In the genomic region with DNA sequence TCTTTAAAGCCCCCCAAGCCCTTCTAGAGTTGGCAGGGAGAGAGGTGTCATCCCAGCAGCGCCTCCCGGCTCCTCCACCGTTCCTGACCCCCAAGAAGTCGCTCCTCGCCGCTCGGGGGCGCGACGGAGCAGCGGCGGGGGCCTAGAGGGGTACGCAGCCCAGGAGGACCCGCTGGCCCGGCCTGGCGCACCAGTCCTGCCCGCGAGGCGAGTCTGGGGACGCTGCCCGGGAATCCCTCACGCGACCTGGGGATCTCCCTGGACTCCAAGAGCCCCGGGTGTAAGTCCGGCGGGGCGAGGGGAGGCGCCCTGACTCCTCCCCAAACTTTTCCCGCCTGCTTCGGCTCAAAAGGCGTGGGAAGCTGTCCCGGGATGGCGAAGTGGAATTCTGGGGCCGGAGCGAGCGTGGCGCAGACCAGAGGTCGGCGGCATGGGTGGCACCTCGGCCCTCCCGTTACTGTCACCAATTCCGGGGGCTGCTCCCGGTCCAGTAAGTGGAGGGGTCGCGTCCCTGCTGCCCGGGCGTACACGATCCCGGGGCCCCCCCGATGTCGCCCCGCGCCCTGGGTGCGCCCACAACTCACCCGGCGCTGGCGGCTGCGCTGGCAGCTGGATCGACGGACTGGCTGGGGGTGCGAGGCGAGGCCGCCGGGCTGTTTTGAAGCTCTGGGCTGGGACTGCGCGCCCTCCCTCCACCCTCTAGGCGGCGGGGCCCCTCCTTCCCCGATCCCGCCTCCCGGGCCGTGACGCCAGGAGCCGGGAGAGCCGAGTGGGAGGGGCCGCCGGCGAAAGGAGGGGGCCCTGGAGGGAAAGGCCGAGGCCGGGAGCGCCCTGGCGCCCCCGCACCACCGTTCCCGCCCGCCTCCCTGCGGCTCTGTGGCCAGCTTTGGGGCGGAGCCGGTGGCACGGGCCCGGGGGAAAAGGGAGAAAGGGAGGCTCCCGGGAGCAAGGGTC, we compare ENCODE assay signal across 1 cellular context.
TF ChIP-seq lines count a peak whose summit lies in the region.

A gene with protein sequence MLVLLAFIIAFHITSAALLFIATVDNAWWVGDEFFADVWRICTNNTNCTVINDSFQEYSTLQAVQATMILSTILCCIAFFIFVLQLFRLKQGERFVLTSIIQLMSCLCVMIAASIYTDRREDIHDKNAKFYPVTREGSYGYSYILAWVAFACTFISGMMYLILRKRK (minus strand): TSS at position 634 of the 954 bp plus-strand sequence. CDS start 32,981 bp downstream, outside the sequence.

TF ChIP-seq in HepG2, 621 proteins besides CTCF, POLR2A, EP300 and RAD21 (continued from another document and continues in another):
- TF ChIP-seq, protein P1, sequence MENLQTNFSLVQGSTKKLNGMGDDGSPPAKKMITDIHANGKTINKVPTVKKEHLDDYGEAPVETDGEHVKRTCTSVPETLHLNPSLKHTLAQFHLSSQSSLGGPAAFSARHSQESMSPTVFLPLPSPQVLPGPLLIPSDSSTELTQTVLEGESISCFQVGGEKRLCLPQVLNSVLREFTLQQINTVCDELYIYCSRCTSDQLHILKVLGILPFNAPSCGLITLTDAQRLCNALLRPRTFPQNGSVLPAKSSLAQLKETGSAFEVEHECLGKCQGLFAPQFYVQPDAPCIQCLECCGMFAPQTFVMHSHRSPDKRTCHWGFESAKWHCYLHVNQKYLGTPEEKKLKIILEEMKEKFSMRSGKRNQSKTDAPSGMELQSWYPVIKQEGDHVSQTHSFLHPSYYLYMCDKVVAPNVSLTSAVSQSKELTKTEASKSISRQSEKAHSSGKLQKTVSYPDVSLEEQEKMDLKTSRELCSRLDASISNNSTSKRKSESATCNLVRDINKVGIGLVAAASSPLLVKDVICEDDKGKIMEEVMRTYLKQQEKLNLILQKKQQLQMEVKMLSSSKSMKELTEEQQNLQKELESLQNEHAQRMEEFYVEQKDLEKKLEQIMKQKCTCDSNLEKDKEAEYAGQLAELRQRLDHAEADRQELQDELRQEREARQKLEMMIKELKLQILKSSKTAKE (CRISPR knock-in tag; IDR thresholded peaks at IDR 0.05; ENCODE audit: borderline replicate concordance): peak; percentile 73
- TF ChIP-seq REL (CRISPR knock-in tag; conservative IDR thresholded peaks at IDR 0.05) (peak; percentile 77), ZFY (CRISPR knock-in tag; IDR thresholded peaks at IDR 0.05) (peak; percentile 84), YEATS4 (CRISPR knock-in tag; IDR thresholded peaks at IDR 0.05; ENCODE audit: borderline replicate concordance) (peak; percentile 87), MBNL3 (CRISPR knock-in tag; conservative IDR thresholded peaks at IDR 0.05) (no peak), RARA (CRISPR knock-in tag; IDR thresholded peaks at IDR 0.05) (peak; percentile 40), YEATS2 (CRISPR knock-in tag; IDR thresholded peaks at IDR 0.05; ENCODE audit: borderline replicate concordance) (peak; percentile 65; the same call in 1 of the 2 replicates), GZF1 (CRISPR knock-in tag; IDR thresholded peaks at IDR 0.05) (peak; percentile 67; the same call in 1 of the 2 replicates), ZNF644 (CRISPR knock-in tag; IDR thresholded peaks at IDR 0.05; ENCODE audit: low read depth) (no peak), ZFAT (CRISPR knock-in tag; conservative IDR thresholded peaks at IDR 0.05) (no peak), ZBTB8A (CRISPR knock-in tag; IDR thresholded peaks at IDR 0.05; ENCODE audit: borderline replicate concordance, low read depth) (no peak), ZNF724P (CRISPR knock-in tag; IDR thresholded peaks at IDR 0.05; ENCODE audit: borderline replicate concordance) (0 out of 2 replicates have a peak, but pooled peaks have one; percentile 47), ZNF615 (CRISPR knock-in tag; IDR thresholded peaks at IDR 0.05; ENCODE audit: borderline replicate concordance) (peak; percentile 90)
- TF ChIP-seq, protein P2, sequence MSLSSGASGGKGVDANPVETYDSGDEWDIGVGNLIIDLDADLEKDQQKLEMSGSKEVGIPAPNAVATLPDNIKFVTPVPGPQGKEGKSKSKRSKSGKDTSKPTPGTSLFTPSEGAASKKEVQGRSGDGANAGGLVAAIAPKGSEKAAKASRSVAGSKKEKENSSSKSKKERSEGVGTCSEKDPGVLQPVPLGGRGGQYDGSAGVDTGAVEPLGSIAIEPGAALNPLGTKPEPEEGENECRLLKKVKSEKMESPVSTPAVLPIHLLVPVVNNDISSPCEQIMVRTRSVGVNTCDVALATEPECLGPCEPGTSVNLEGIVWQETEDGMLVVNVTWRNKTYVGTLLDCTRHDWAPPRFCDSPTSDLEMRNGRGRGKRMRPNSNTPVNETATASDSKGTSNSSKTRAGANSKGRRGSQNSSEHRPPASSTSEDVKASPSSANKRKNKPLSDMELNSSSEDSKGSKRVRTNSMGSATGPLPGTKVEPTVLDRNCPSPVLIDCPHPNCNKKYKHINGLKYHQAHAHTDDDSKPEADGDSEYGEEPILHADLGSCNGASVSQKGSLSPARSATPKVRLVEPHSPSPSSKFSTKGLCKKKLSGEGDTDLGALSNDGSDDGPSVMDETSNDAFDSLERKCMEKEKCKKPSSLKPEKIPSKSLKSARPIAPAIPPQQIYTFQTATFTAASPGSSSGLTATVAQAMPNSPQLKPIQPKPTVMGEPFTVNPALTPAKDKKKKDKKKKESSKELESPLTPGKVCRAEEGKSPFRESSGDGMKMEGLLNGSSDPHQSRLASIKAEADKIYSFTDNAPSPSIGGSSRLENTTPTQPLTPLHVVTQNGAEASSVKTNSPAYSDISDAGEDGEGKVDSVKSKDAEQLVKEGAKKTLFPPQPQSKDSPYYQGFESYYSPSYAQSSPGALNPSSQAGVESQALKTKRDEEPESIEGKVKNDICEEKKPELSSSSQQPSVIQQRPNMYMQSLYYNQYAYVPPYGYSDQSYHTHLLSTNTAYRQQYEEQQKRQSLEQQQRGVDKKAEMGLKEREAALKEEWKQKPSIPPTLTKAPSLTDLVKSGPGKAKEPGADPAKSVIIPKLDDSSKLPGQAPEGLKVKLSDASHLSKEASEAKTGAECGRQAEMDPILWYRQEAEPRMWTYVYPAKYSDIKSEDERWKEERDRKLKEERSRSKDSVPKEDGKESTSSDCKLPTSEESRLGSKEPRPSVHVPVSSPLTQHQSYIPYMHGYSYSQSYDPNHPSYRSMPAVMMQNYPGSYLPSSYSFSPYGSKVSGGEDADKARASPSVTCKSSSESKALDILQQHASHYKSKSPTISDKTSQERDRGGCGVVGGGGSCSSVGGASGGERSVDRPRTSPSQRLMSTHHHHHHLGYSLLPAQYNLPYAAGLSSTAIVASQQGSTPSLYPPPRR (CRISPR knock-in tag; IDR thresholded peaks at IDR 0.05; ENCODE audit: borderline replicate concordance): peak; percentile 74
- TF ChIP-seq, protein P3, sequence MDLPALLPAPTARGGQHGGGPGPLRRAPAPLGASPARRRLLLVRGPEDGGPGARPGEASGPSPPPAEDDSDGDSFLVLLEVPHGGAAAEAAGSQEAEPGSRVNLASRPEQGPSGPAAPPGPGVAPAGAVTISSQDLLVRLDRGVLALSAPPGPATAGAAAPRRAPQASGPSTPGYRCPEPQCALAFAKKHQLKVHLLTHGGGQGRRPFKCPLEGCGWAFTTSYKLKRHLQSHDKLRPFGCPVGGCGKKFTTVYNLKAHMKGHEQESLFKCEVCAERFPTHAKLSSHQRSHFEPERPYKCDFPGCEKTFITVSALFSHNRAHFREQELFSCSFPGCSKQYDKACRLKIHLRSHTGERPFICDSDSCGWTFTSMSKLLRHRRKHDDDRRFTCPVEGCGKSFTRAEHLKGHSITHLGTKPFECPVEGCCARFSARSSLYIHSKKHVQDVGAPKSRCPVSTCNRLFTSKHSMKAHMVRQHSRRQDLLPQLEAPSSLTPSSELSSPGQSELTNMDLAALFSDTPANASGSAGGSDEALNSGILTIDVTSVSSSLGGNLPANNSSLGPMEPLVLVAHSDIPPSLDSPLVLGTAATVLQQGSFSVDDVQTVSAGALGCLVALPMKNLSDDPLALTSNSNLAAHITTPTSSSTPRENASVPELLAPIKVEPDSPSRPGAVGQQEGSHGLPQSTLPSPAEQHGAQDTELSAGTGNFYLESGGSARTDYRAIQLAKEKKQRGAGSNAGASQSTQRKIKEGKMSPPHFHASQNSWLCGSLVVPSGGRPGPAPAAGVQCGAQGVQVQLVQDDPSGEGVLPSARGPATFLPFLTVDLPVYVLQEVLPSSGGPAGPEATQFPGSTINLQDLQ (CRISPR knock-in tag; IDR thresholded peaks at IDR 0.05): peak; percentile 84; the same call in 1 of the 2 replicates
- TF ChIP-seq, protein P4, sequence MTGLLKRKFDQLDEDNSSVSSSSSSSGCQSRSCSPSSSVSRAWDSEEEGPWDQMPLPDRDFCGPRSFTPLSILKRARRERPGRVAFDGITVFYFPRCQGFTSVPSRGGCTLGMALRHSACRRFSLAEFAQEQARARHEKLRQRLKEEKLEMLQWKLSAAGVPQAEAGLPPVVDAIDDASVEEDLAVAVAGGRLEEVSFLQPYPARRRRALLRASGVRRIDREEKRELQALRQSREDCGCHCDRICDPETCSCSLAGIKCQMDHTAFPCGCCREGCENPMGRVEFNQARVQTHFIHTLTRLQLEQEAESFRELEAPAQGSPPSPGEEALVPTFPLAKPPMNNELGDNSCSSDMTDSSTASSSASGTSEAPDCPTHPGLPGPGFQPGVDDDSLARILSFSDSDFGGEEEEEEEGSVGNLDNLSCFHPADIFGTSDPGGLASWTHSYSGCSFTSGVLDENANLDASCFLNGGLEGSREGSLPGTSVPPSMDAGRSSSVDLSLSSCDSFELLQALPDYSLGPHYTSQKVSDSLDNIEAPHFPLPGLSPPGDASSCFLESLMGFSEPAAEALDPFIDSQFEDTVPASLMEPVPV (CRISPR knock-in tag; IDR thresholded peaks at IDR 0.05): peak; percentile 93
- TF ChIP-seq, protein P5, sequence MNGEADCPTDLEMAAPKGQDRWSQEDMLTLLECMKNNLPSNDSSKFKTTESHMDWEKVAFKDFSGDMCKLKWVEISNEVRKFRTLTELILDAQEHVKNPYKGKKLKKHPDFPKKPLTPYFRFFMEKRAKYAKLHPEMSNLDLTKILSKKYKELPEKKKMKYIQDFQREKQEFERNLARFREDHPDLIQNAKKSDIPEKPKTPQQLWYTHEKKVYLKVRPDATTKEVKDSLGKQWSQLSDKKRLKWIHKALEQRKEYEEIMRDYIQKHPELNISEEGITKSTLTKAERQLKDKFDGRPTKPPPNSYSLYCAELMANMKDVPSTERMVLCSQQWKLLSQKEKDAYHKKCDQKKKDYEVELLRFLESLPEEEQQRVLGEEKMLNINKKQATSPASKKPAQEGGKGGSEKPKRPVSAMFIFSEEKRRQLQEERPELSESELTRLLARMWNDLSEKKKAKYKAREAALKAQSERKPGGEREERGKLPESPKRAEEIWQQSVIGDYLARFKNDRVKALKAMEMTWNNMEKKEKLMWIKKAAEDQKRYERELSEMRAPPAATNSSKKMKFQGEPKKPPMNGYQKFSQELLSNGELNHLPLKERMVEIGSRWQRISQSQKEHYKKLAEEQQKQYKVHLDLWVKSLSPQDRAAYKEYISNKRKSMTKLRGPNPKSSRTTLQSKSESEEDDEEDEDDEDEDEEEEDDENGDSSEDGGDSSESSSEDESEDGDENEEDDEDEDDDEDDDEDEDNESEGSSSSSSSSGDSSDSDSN (CRISPR knock-in tag; IDR thresholded peaks at IDR 0.05): peak; percentile 89
- TF ChIP-seq, protein P6, sequence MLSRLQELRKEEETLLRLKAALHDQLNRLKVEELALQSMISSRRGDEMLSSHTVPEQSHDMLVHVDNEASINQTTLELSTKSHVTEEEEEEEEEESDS (CRISPR knock-in tag; IDR thresholded peaks at IDR 0.05; ENCODE audit: borderline replicate concordance): no peak
- TF ChIP-seq, protein P7, sequence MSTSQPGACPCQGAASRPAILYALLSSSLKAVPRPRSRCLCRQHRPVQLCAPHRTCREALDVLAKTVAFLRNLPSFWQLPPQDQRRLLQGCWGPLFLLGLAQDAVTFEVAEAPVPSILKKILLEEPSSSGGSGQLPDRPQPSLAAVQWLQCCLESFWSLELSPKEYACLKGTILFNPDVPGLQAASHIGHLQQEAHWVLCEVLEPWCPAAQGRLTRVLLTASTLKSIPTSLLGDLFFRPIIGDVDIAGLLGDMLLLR (CRISPR knock-in tag; IDR thresholded peaks at IDR 0.05): peak; percentile 73; the same call in 1 of the 2 replicates
- TF ChIP-seq, protein P8, sequence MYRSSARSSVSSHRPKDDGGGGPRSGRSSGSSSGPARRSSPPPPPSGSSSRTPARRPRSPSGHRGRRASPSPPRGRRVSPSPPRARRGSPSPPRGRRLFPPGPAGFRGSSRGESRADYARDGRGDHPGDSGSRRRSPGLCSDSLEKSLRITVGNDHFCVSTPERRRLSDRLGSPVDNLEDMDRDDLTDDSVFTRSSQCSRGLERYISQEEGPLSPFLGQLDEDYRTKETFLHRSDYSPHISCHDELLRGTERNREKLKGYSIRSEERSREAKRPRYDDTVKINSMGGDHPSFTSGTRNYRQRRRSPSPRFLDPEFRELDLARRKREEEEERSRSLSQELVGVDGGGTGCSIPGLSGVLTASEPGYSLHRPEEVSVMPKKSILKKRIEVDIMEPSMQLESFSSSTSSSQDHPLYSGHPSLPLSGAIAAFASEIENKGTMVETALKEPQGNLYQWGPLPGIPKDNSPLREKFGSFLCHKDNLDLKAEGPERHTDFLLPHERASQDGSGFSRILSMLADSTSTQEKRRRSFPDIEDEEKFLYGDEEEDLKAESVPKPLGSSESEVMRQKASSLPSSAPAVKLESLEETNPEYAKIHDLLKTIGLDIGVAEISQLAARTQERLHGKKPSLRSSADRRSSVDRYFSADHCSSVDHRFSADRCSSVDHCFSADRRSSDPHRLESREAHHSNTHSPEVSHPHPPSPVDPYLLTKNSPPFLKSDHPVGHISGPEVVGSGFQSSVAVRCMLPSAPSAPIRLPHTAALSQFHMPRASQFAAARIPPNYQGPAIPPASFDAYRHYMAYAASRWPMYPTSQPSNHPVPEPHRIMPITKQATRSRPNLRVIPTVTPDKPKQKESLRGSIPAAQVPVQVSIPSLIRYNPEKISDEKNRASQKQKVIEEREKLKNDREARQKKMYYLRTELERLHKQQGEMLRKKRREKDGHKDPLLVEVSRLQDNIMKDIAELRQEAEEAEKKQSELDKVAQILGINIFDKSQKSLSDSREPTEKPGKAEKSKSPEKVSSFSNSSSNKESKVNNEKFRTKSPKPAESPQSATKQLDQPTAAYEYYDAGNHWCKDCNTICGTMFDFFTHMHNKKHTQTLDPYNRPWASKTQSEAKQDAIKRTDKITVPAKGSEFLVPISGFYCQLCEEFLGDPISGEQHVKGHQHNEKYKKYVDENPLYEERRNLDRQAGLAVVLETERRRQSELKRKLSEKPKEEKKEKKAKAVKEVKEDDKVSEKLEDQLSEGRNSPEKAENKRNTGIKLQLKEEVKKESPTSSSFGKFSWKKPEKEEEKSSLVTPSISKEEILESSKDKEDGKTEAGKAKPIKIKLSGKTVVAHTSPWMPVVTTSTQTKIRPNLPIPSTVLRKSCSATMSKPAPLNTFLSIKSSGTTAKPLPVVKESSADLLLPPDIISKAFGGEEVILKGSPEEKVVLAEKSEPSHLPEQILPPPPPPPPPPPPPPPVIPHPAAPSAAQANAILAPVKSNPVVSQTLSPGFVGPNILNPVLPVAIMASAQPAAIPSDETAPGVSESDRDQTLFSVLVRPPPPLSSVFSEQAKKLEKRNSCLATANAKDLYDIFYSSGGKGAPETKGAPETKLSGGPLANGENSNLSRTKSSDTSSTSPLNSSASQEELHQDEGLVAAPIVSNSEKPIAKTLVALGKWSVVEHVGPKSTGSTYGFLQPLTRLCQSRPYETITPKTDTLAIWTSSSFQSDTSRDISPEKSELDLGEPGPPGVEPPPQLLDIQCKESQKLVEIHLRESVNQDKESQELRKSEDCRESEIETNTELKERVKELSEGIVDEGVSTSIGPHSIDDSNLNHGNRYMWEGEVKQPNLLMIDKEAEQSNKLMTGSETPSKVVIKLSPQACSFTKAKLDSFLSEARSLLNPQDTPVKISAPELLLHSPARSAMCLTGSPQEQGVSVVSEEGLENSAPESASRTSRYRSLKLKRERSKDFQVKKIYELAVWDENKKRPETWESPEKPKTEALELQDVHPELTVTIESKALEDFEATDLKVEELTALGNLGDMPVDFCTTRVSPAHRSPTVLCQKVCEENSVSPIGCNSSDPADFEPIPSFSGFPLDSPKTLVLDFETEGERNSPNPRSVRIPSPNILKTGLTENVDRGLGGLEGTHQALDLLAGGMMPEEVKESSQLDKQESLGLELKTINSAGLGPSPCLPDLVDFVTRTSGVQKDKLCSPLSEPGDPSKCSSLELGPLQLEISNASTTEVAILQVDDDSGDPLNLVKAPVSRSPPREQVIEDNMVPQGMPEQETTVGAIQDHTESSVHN (CRISPR knock-in tag; IDR thresholded peaks at IDR 0.05): peak; percentile 60; the same call in 1 of the 2 replicates
